ENCODE assay signal across 10 cellular contexts in the genomic region with DNA sequence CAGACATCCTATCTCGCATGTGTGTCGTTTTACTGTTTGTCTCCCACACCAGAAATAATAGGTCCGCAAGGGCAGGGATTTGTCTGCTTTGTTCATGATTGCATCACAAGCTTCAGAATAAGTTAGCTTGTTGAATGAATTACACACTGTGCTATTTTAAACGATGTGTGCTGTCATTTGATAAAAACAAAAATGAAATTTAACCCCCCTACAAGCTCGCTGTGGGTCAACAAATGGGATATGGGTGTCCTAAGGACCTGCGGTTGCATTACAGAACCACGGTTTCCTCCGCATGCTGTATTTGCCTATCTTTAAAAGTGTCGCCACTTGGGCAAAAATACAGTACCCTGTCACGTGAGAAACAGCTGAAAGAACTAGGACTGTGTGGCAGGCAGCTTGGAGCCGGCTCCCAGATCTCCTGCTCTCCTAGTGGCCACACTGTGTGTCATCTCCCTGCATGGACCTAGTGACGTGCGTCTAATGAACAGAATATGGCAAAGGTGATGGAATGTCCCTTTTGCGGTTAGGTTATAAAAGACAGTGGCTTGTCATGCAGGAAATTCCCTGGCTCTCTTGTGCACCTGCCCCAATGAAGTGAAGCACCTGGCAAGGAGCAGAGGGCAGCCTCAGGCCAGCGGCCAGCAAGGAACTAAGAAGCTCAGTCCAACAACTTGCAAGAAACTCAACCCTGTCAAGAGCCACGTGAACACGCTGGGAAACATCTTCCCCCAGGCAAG. TPM values are rescaled to one million over a fixed set of nuclear protein-coding genes. Genes with fewer than 3 reads are reported as not detected.
A peak's percentile ranks its signal among the peaks of the same experiment; 100 is the strongest.
DNase-seq lines count a peak whose midpoint lies in the region; ATAC-seq and TF ChIP-seq lines count a peak whose summit lies in the region.
"Had no signal": no experiment of that assay in that cellular context is flagged by ENCODE, and none has a peak within 500 bp of the region (broad histone marks: within the 10 kb centered on the region; RNA-seq: fewer than 3 reads in every experiment).

No MANE protein-coding gene starts in this region.

- POLR2A ChIA-PET in activated CD4-positive, alpha-beta T cell treated with anti-CD3 and anti-CD28 coated beads, Interleukin-2, amount 10 ng/mL, durations not matched to agents 7 days and 5 days (lab: Charles Lee) = no interaction called here
- POLR2A ChIA-PET in activated CD8-positive, alpha-beta T cell treated with anti-CD3 and anti-CD28 coated beads for 36 hours (lab: Charles Lee) = interaction anchor here (1.0 kb wide), 1 partner anchor 45 kb away, joined by 3 read pairs; no protein-coding TSS in a partner anchor

- peaks cover 81% of the 10 kb centered on the region for H3K36me3 Mint-ChIP-seq in activated CD4-positive, alpha-beta T cell treated with anti-CD3 and anti-CD28 coated beads, Interleukin-2, amount 10 ng/mL, durations not matched to agents 7 days and 5 days (ENCODE audit: low read depth)
- H3K36me3 Mint-ChIP-seq in activated CD8-positive, alpha-beta T cell treated with anti-CD3 and anti-CD28 coated beads for 36 hours (ENCODE audit: low read depth) = peaks cover 61% of the 10 kb centered on the region

- WGBS in psoas muscle, 3 donors = 31 to 56% (median 36%) methylated on average over 17 of the region's 17 CpGs

- peak overlapping the region; percentile 90 for H3K27ac ChIP-seq in psoas muscle

- peaks cover 5% of the 10 kb centered on the region for H3K9me3 ChIP-seq in psoas muscle

- intact Hi-C loops in activated CD8-positive, alpha-beta T cell treated with anti-CD3 and anti-CD28 coated beads for 36 hours (cut with micrococcal nuclease) = loop anchor here (5.0 kb wide), 1 partner anchor 44 kb away; the partner anchor contains the start of gene RHEB
- intact Hi-C loops in psoas muscle (cut with DNase I) = no loop called here

- CTCF ChIA-PET in activated CD4-positive, alpha-beta T cell treated with anti-CD3 and anti-CD28 coated beads, Interleukin-2, amount 10 ng/mL, durations not matched to agents 7 days and 5 days (lab: Charles Lee) = interaction anchor here (1.2 kb wide), 1 partner anchor 104 kb away, joined by 5 read pairs; no protein-coding TSS in a partner anchor
- CTCF ChIA-PET in activated CD8-positive, alpha-beta T cell treated with anti-CD3 and anti-CD28 coated beads for 36 hours (lab: Charles Lee) = interaction anchor here (1.2 kb wide), 1 partner anchor 24 kb away, joined by 4 read pairs; no protein-coding TSS in a partner anchor

- H3K27ac Mint-ChIP-seq in activated CD4-positive, alpha-beta T cell treated with anti-CD3 and anti-CD28 coated beads, Interleukin-2, amount 10 ng/mL, durations not matched to agents 7 days and 5 days = peak overlapping the region; percentile 67
- H3K27ac Mint-ChIP-seq in activated CD8-positive, alpha-beta T cell treated with anti-CD3 and anti-CD28 coated beads for 36 hours = peak overlapping the region; percentile 73

- no peaks in the 10 kb centered on the region for H3K27me3 ChIP-seq in psoas muscle (ENCODE audit: insufficient read depth in 3 of 3, low read length in 2 of 3)

- DNase-seq in activated CD4-positive, alpha-beta T cell treated with anti-CD3 and anti-CD28 coated beads, Interleukin-2, amount 10 ng/mL, durations not matched to agents 7 days and 5 days = no peak
- no peak for DNase-seq in activated CD4-positive, alpha-beta T cell treated with anti-CD3 and anti-CD28 coated beads for 1 hour
- no peak for DNase-seq in activated CD8-positive, alpha-beta T cell treated with anti-CD3 and anti-CD28 coated beads for 36 hours
- DNase-seq in psoas muscle (peak; percentile 60 to 80), NCI-H2081 treated with DMSO at 0.1 percent for 48 hours (lab: John Stamatoyannopoulos, UW) (no peak), NCI-H1694 (lab: John Stamatoyannopoulos, UW) (no peak), NCI-H1048 (lab: John Stamatoyannopoulos, UW) (no peak)

- peaks cover 27% of the 10 kb centered on the region for H3K4me1 ChIP-seq in psoas muscle

- no peaks in the 10 kb centered on the region for H3K9me3 Mint-ChIP-seq in activated CD4-positive, alpha-beta T cell treated with anti-CD3 and anti-CD28 coated beads, Interleukin-2, amount 10 ng/mL, durations not matched to agents 7 days and 5 days
- no peaks in the 10 kb centered on the region for H3K9me3 Mint-ChIP-seq in activated CD8-positive, alpha-beta T cell treated with anti-CD3 and anti-CD28 coated beads for 36 hours
- H3K9me3 Mint-ChIP-seq: T-cell had no signal

- no peaks in the 10 kb centered on the region for H3K27me3 Mint-ChIP-seq in activated CD4-positive, alpha-beta T cell treated with anti-CD3 and anti-CD28 coated beads, Interleukin-2, amount 10 ng/mL, durations not matched to agents 7 days and 5 days
- H3K27me3 Mint-ChIP-seq in activated CD8-positive, alpha-beta T cell treated with anti-CD3 and anti-CD28 coated beads for 36 hours = no peaks in the 10 kb centered on the region
- H3K27me3 Mint-ChIP-seq: T-cell had no signal

- H3K4me1 Mint-ChIP-seq in activated CD4-positive, alpha-beta T cell treated with anti-CD3 and anti-CD28 coated beads, Interleukin-2, amount 10 ng/mL, durations not matched to agents 7 days and 5 days = peaks cover 50% of the 10 kb centered on the region
- H3K4me1 Mint-ChIP-seq in activated CD8-positive, alpha-beta T cell treated with anti-CD3 and anti-CD28 coated beads for 36 hours (ENCODE audit: low read depth) = peaks cover 45% of the 10 kb centered on the region

- H3K4me3 ChIP-seq in psoas muscle = no peak overlapping the region

- TF ChIP-seq CTCF in activated CD8-positive, alpha-beta T cell treated with anti-CD3 and anti-CD28 coated beads for 36 hours (IDR thresholded peaks at IDR 0.05) = no peak
- peak; percentile 35 for TF ChIP-seq CTCF in psoas muscle (IDR thresholded peaks at IDR 0.05)

- ATAC-seq in HG02852 (IDR thresholded peaks at IDR 0.05; ENCODE audit: unreplicated experiment) (peak; percentile 45), psoas muscle (peak; percentile 88 to 93 (median 91))
- ATAC-seq in activated CD8-positive, alpha-beta T cell treated with anti-CD3 and anti-CD28 coated beads for 36 hours = no peak

- peaks cover 12 to 61% of the 10 kb centered on the region in 2 donors for H3K36me3 ChIP-seq in psoas muscle (ENCODE audit: insufficient read depth in 1 of 2, low read depth in 1 of 2)

- H3K4me3 Mint-ChIP-seq in activated CD4-positive, alpha-beta T cell treated with anti-CD3 and anti-CD28 coated beads, Interleukin-2, amount 10 ng/mL, durations not matched to agents 7 days and 5 days = no peak overlapping the region
- H3K4me3 Mint-ChIP-seq in activated CD8-positive, alpha-beta T cell treated with anti-CD3 and anti-CD28 coated beads for 36 hours = no peak overlapping the region

RNA-seq across cellular contexts. Expression of gene CRYGN, which starts 32.9 kb away (rescaled TPM):
- total RNA-seq in activated CD4-positive, alpha-beta T cell treated with anti-CD3 and anti-CD28 coated beads, Interleukin-2, amount 10 ng/mL, durations not matched to agents 7 days and 5 days = under 1 TPM in 1 of 2 experiments, not detected in 1; 0.25 TPM
- total RNA-seq in activated CD8-positive, alpha-beta T cell treated with anti-CD3 and anti-CD28 coated beads for 36 hours = under 1 TPM; 0.16 to 0.90 TPM
- total RNA-seq in psoas muscle = under 1 TPM in 1 of 4 donors, not detected in 3; 0.15 TPM
- under 1 TPM in 1 of 3 donors, not detected in 2; 0.12 TPM for polyA plus RNA-seq in psoas muscle
- polyA plus RNA-seq: AG04450 had no signal

RNA-seq across cellular contexts. Expression of gene RHEB, which starts 46.9 kb away (rescaled TPM):
- 10 to 100 TPM; 86.8 to 90.7 TPM for total RNA-seq in activated CD4-positive, alpha-beta T cell treated with anti-CD3 and anti-CD28 coated beads, Interleukin-2, amount 10 ng/mL, durations not matched to agents 7 days and 5 days
- 10 to 100 TPM; 42.0 to 42.6 TPM for total RNA-seq in activated CD8-positive, alpha-beta T cell treated with anti-CD3 and anti-CD28 coated beads for 36 hours
- total RNA-seq in psoas muscle = 100 to 1,000 TPM in 3 of 4 donors, 10 to 100 TPM in 1; 98.0 to 191 (median 142) TPM
- polyA plus RNA-seq in psoas muscle = 100 to 1,000 TPM; 167 to 248 (median 176) TPM

Comparison
In these comparisons a context has a peak if more than half of its experiments do, and no peak if none do; other contexts are left out.
1. DNase-seq: peak in psoas muscle (2 of 2); none in activated CD4-positive, alpha-beta T cell treated with anti-CD3 and anti-CD28 coated beads, Interleukin-2, amount 10 ng/mL, durations not matched to agents 7 days and 5 days (single experiment), activated CD4-positive, alpha-beta T cell treated with anti-CD3 and anti-CD28 coated beads for 1 hour (single experiment), activated CD8-positive, alpha-beta T cell treated with anti-CD3 and anti-CD28 coated beads for 36 hours (single experiment), NCI-H2081 treated with DMSO at 0.1 percent for 48 hours (single experiment), NCI-H1694 (single experiment) and NCI-H1048 (single experiment).